Comparison of ENCODE assay signal across 25 cellular contexts in genomic region chr14:68262567-68262966, GRCh38.
DNase-seq lines count a peak whose midpoint lies in the region; ATAC-seq, FAIRE-seq and TF ChIP-seq lines count a peak whose summit lies in the region.
"Had no signal": no experiment of that assay in that cellular context is flagged by ENCODE, and none has a peak within 500 bp of the region (broad histone marks: within the 10 kb centered on the region; RNA-seq: fewer than 3 reads in every experiment).

No MANE protein-coding gene starts in this region.

- no peak for DNase-seq in activated naive CD4-positive, alpha-beta T cell (lab: John Stamatoyannopoulos, UW)
- DNase-seq in activated B cell treated with CpG ODN at 0.5 μM for 24 hours (no peak), mesothelial cell of epicardium (ENCODE audit: low spot score in 2 of 2, unreplicated experiment in 2 of 2) (no peak), uterus (no peak), thyroid gland (no peak), small intestine (no peak)
- DNase-seq in NK-92 treated with Interleukin-12 subunit alpha and Interleukin-12 subunit beta, amount 100 ng/mL, for 24 hours (lab: John Stamatoyannopoulos, UW), result no peak
- DNase-seq: activated CD4-positive, alpha-beta T cell treated with anti-CD3 and anti-CD28 coated beads for 4 hours; amniotic stem cell; CD4-positive, CD25-positive, alpha-beta regulatory T cell; EL; glutamatergic neuron; GM23248; kidney; lower lobe of right lung; NCI-H146; NCI-H2107; NCI-H446; right lobe of liver; Right ventricle myocardium superior; stimulated activated naive CD8-positive, alpha-beta T cell treated with anti-CD3 and anti-CD28 coated beads, Interleukin-15, Interleukin-2, amounts not matched to agents 100 U/mL and 50 U/mL, for 24 hours had no signal

- peak overlapping the region; percentile 41 to 46 for H3K27ac ChIP-seq in uterus
- H3K27ac ChIP-seq in thyroid gland, result no peak overlapping the region
- H3K27ac ChIP-seq in small intestine (ENCODE audit: low read depth in 1 of 2, low read length in 1 of 2), result no peak overlapping the region
- H3K27ac ChIP-seq: 22Rv1, GM23248, lower lobe of right lung, neutrophil, right lobe of liver, thoracic aorta had no signal

- intact Hi-C loops in activated B cell treated with CpG ODN at 0.5 μM for 24 hours (cut with micrococcal nuclease), result no loop called here
- intact Hi-C loops in uterus (cut with DNase I; ENCODE audit: low total_unique reads), result no loop called here
- intact Hi-C loops in thyroid gland (cut with DNase I), result no loop called here

- no peak overlapping the region for H3K4me3 ChIP-seq in uterus
- no peak overlapping the region for H3K4me3 ChIP-seq in thyroid gland (replicated peaks in 1 of 3)
- H3K4me3 ChIP-seq in small intestine (ENCODE audit: low read depth in 1 of 2, low read length in 2 of 2), result no peak overlapping the region
- H3K4me3 ChIP-seq: GM23248, lower lobe of right lung, right lobe of liver, thoracic aorta had no signal

- H3K9me3 Mint-ChIP-seq in activated naive CD4-positive, alpha-beta T cell treated with anti-CD3 and anti-CD28 coated beads, Interleukin-2, amount 50 U/mL, for 24 hours, result peaks cover 6% of the 10 kb centered on the region
- H3K9me3 Mint-ChIP-seq in activated B cell treated with CpG ODN at 0.5 μM for 24 hours, result no peaks in the 10 kb centered on the region
- H3K9me3 Mint-ChIP-seq in mesothelial cell of epicardium, result no peaks in the 10 kb centered on the region
- H3K9me3 Mint-ChIP-seq: CD4-positive, CD25-positive, alpha-beta regulatory T cell had no signal

- 91 to 96% methylated on average over 3 of the region's 3 CpGs for WGBS in thyroid gland, 2 donors
- WGBS in small intestine, 3 donors, result 73 to 87% (median 77%) methylated on average over 3 of the region's 3 CpGs

- H3K4me1 ChIP-seq in uterus (no peaks in the 10 kb centered on the region), thyroid gland (no peaks in the 10 kb centered on the region), small intestine (ENCODE audit: control insufficient read depth in 2 of 2, insufficient read depth in 1 of 2, low read depth in 1 of 2, low read length in 1 of 2) (peaks cover 0 to 11% of the 10 kb centered on the region in 2 donors)
- H3K4me1 ChIP-seq: right lobe of liver had no signal

- H3K36me3 ChIP-seq in uterus (no peaks in the 10 kb centered on the region), thyroid gland (no peaks in the 10 kb centered on the region), small intestine (ENCODE audit: control insufficient read depth in 2 of 2, insufficient read depth in 2 of 2, low read length in 2 of 2) (no peaks in the 10 kb centered on the region)
- H3K36me3 ChIP-seq: lower lobe of right lung, neutrophil, right lobe of liver, thoracic aorta had no signal

- CTCF ChIA-PET in activated B cell treated with CpG ODN at 0.5 μM for 24 hours (lab: Charles Lee), result no interaction called here

- TF ChIP-seq CTCF in activated B cell treated with CpG ODN at 0.5 μM for 24 hours (IDR thresholded peaks at IDR 0.05) (no peak), mesothelial cell of epicardium (IDR thresholded peaks at IDR 0.05; ENCODE audit: unreplicated experiment) (no peak), uterus (IDR thresholded peaks at IDR 0.05) (no peak), thyroid gland (IDR thresholded peaks at IDR 0.05) (no peak)

- POLR2A ChIA-PET in activated B cell treated with CpG ODN at 0.5 μM for 24 hours (lab: Charles Lee), result interaction anchor here (1.0 to 9.9 kb wide), 5 partner anchors 14 to 552 kb away, joined by 4 to 113 read pairs (median 8); no protein-coding TSS in a partner anchor

- ATAC-seq in activated B cell treated with CpG ODN at 0.5 μM for 24 hours (ENCODE audit: low read depth), result no peak
- ATAC-seq: lower lobe of right lung; right lobe of liver; stimulated activated naive CD8-positive, alpha-beta T cell treated with anti-CD3 and anti-CD28 coated beads, Interleukin-15, Interleukin-2, amounts not matched to agents 100 U/mL and 50 U/mL, for 24 hours had no signal

- FAIRE-seq in small intestine (lab: Jason Lieb, UNC), result no peak

- no peaks in the 10 kb centered on the region for H3K9me3 ChIP-seq in uterus
- H3K9me3 ChIP-seq in thyroid gland, result no peaks in the 10 kb centered on the region
- no peaks in the 10 kb centered on the region for H3K9me3 ChIP-seq in small intestine (ENCODE audit: control insufficient read depth, low read depth)
- H3K9me3 ChIP-seq: lower lobe of right lung, neutrophil, right lobe of liver, thoracic aorta had no signal

- H3K27me3 Mint-ChIP-seq in activated naive CD4-positive, alpha-beta T cell treated with anti-CD3 and anti-CD28 coated beads, Interleukin-2, amount 50 U/mL, for 24 hours, result no peaks in the 10 kb centered on the region
- H3K27me3 Mint-ChIP-seq in activated B cell treated with CpG ODN at 0.5 μM for 24 hours (no peaks in the 10 kb centered on the region), mesothelial cell of epicardium (ENCODE audit: low read depth) (no peaks in the 10 kb centered on the region)
- H3K27me3 Mint-ChIP-seq: CD4-positive, CD25-positive, alpha-beta regulatory T cell had no signal

- TF ChIP-seq POLR2A in uterus (IDR thresholded peaks at IDR 0.05), result no peak
- no peak for TF ChIP-seq POLR2A in thyroid gland (IDR thresholded peaks at IDR 0.05)

- H3K27me3 ChIP-seq in uterus (no peaks in the 10 kb centered on the region), thyroid gland (no peaks in the 10 kb centered on the region), small intestine (ENCODE audit: control insufficient read depth in 2 of 2, insufficient read depth in 2 of 2, low read length in 2 of 2) (no peaks in the 10 kb centered on the region)
- H3K27me3 ChIP-seq: neutrophil, right lobe of liver had no signal

- H3K27ac Mint-ChIP-seq in activated naive CD4-positive, alpha-beta T cell treated with anti-CD3 and anti-CD28 coated beads, Interleukin-2, amount 50 U/mL, for 24 hours, result peak overlapping the region; percentile 61
- H3K27ac Mint-ChIP-seq in activated B cell treated with CpG ODN at 0.5 μM for 24 hours (peak overlapping the region; percentile 96), mesothelial cell of epicardium (peak overlapping the region; percentile 90)

- H3K4me3 Mint-ChIP-seq in activated naive CD4-positive, alpha-beta T cell treated with anti-CD3 and anti-CD28 coated beads, Interleukin-2, amount 50 U/mL, for 24 hours, result peak overlapping the region; percentile 33
- no peak overlapping the region for H3K4me3 Mint-ChIP-seq in activated B cell treated with CpG ODN at 0.5 μM for 24 hours
- no peak overlapping the region for H3K4me3 Mint-ChIP-seq in mesothelial cell of epicardium

- H3K4me1 Mint-ChIP-seq in activated naive CD4-positive, alpha-beta T cell treated with anti-CD3 and anti-CD28 coated beads, Interleukin-2, amount 50 U/mL, for 24 hours, result peaks cover 73% of the 10 kb centered on the region
- H3K4me1 Mint-ChIP-seq in activated B cell treated with CpG ODN at 0.5 μM for 24 hours (peaks cover 87% of the 10 kb centered on the region), mesothelial cell of epicardium (peaks cover 61% of the 10 kb centered on the region)

- H3K36me3 Mint-ChIP-seq in activated naive CD4-positive, alpha-beta T cell treated with anti-CD3 and anti-CD28 coated beads, Interleukin-2, amount 50 U/mL, for 24 hours, result no peaks in the 10 kb centered on the region
- H3K36me3 Mint-ChIP-seq in activated B cell treated with CpG ODN at 0.5 μM for 24 hours (ENCODE audit: low read depth), result no peaks in the 10 kb centered on the region
- H3K36me3 Mint-ChIP-seq in mesothelial cell of epicardium, result no peaks in the 10 kb centered on the region
- H3K36me3 Mint-ChIP-seq: CD4-positive, CD25-positive, alpha-beta regulatory T cell had no signal

Comparison
In these comparisons a context has a peak if more than half of its experiments do, and no peak if none do; other contexts are left out.
1. H3K27ac ChIP-seq: peak in uterus (2 of 2); none in thyroid gland (0 of 3) and small intestine (0 of 2).
2. Peak in every context shown above with its lines, with median percentiles within 50 percentile points of each other: H3K27ac Mint-ChIP-seq.